ENCODE assay signal across 1 cellular context in genomic region chr14:50770586-50770985, GRCh38.
TF ChIP-seq lines count a peak whose summit lies in the region.

No MANE protein-coding gene starts in this region.

TF ChIP-seq in SK-N-SH, 30 proteins besides CTCF, POLR2A, EP300 and RAD21:
- TF ChIP-seq MXI1 (IDR thresholded peaks at IDR 0.05; ENCODE audit: low read depth, low read length) (no peak), MAX (IDR thresholded peaks at IDR 0.05; ENCODE audit: low read depth) (no peak), POLR2AphosphoS5 (IDR thresholded peaks at IDR 0.05; ENCODE audit: low read depth, low read length) (no peak), GATA2 (CRISPR knock-in tag; IDR thresholded peaks at IDR 0.05) (no peak), CHD2 (IDR thresholded peaks at IDR 0.05; ENCODE audit: low read length, partially characterized antibody) (no peak), YY1 (IDR thresholded peaks at IDR 0.05; ENCODE audit: low read depth) (no peak)
